Comparison of ENCODE assay signal across 17 cellular contexts in genomic region chrX:69314436-69315348, GRCh38.
DNase-seq lines count a peak whose midpoint lies in the region; ATAC-seq and TF ChIP-seq lines count a peak whose summit lies in the region.
"Had no signal": no experiment of that assay in that cellular context is flagged by ENCODE, and none has a peak within 500 bp of the region (broad histone marks: within the 10 kb centered on the region; RNA-seq: fewer than 3 reads in every experiment).

No MANE protein-coding gene starts in this region.

- H3K36me3 ChIP-seq in left ventricle myocardium inferior, result no peaks in the 10 kb centered on the region
- no peaks in the 10 kb centered on the region for H3K36me3 ChIP-seq in left lung
- H3K36me3 ChIP-seq: gastrocnemius medialis, SJSA1 had no signal

- H3K4me1 ChIP-seq in left ventricle myocardium inferior (no peaks in the 10 kb centered on the region), left lung (no peaks in the 10 kb centered on the region)
- H3K4me1 ChIP-seq: gastrocnemius medialis, SJSA1 had no signal

- H3K9me3 Mint-ChIP-seq in WTC11, result no peaks in the 10 kb centered on the region
- H3K9me3 Mint-ChIP-seq in activated T-helper 17 cell treated with anti-CD3 and anti-CD28 coated beads, Interleukin-2, amount 50 U/mL, for 72 hours, result no peaks in the 10 kb centered on the region
- H3K9me3 Mint-ChIP-seq: activated CD4-positive, alpha-beta T cell treated with anti-CD3 and anti-CD28 coated beads, Interleukin-2, amount 10 ng/mL, durations not matched to agents 7 days and 5 days; activated naive CD4-positive, alpha-beta T cell treated with anti-CD3 and anti-CD28 coated beads, Interleukin-2, amount 50 U/mL, for 24 hours; neural crest cell had no signal

- H3K27ac Mint-ChIP-seq in WTC11, result no peak overlapping the region
- no peak overlapping the region for H3K27ac Mint-ChIP-seq in activated T-helper 17 cell treated with anti-CD3 and anti-CD28 coated beads, Interleukin-2, amount 50 U/mL, for 72 hours
- H3K27ac Mint-ChIP-seq: activated CD4-positive, alpha-beta T cell treated with anti-CD3 and anti-CD28 coated beads, Interleukin-2, amount 10 ng/mL, durations not matched to agents 7 days and 5 days; activated naive CD4-positive, alpha-beta T cell treated with anti-CD3 and anti-CD28 coated beads, Interleukin-2, amount 50 U/mL, for 24 hours; immature natural killer cell had no signal

- H3K27me3 ChIP-seq in left ventricle myocardium inferior (ENCODE audit: low read depth) (no peaks in the 10 kb centered on the region), left lung (peaks cover 0 to 6% of the 10 kb centered on the region in 2 donors)
- H3K27me3 ChIP-seq: gastrocnemius medialis, SJSA1 had no signal

- no peaks in the 10 kb centered on the region for H3K36me3 Mint-ChIP-seq in WTC11
- H3K36me3 Mint-ChIP-seq in activated T-helper 17 cell treated with anti-CD3 and anti-CD28 coated beads, Interleukin-2, amount 50 U/mL, for 72 hours (ENCODE audit: low read depth), result no peaks in the 10 kb centered on the region
- H3K36me3 Mint-ChIP-seq: activated naive CD4-positive, alpha-beta T cell treated with anti-CD3 and anti-CD28 coated beads, Interleukin-2, amount 50 U/mL, for 24 hours; immature natural killer cell had no signal

- peak; percentile 56 for ATAC-seq in Right ventricle myocardium inferior
- ATAC-seq in WTC11, result peak; percentile 37
- peak; percentile 40 for ATAC-seq in left lung
- no peak for ATAC-seq in activated T-helper 17 cell treated with anti-CD3 and anti-CD28 coated beads, Interleukin-2, amount 50 U/mL, for 72 hours (replicated peaks)
- ATAC-seq: gastrocnemius medialis had no signal

- no peaks in the 10 kb centered on the region for H3K9me3 ChIP-seq in left ventricle myocardium inferior (replicated peaks)
- H3K9me3 ChIP-seq in left lung, result no peaks in the 10 kb centered on the region
- H3K9me3 ChIP-seq: gastrocnemius medialis, SJSA1 had no signal

- TF ChIP-seq CTCF in left ventricle myocardium inferior (IDR thresholded peaks at IDR 0.05; ENCODE audit: borderline replicate concordance) (no peak), WTC11 (IDR thresholded peaks at IDR 0.05) (no peak), left lung (IDR thresholded peaks at IDR 0.05) (no peak)

- no peak overlapping the region for H3K4me3 ChIP-seq in left ventricle myocardium inferior
- no peak overlapping the region for H3K4me3 ChIP-seq in left lung
- H3K4me3 ChIP-seq: gastrocnemius medialis, SJSA1 had no signal

- DNase-seq in Right ventricle myocardium inferior (ENCODE audit: missing footprints), result no peak
- no peak for DNase-seq in left ventricle myocardium inferior
- DNase-seq in WTC11 (ENCODE audit: low spot score), result no peak
- DNase-seq in left lung, result no peak
- DNase-seq in AG20443 (ENCODE audit: low spot score), result no peak
- no peak for DNase-seq in activated T-cell treated with anti-CD3 and anti-CD28 coated beads, Interleukin-2, amount 50 U/mL, for 1 hour
- DNase-seq in NK-92 treated with Interleukin-12 subunit alpha and Interleukin-12 subunit beta, amount 100 ng/mL, for 24 hours (lab: John Stamatoyannopoulos, UW), result no peak
- DNase-seq: activated CD4-positive, alpha-beta T cell treated with anti-CD3 and anti-CD28 coated beads, Interleukin-2, amount 10 ng/mL, durations not matched to agents 7 days and 5 days; gastrocnemius medialis; HCEC 1CT; immature natural killer cell; NCI-H2029 treated with DMSO at 0.1 percent for 48 hours; retina had no signal

- intact Hi-C loops in Right ventricle myocardium inferior (cut with DNase I) (no loop called here), left ventricle myocardium inferior (cut with micrococcal nuclease) (no loop called here), left lung (cut with DNase I) (no loop called here)

- no peak overlapping the region for H3K4me3 Mint-ChIP-seq in WTC11
- H3K4me3 Mint-ChIP-seq in activated T-helper 17 cell treated with anti-CD3 and anti-CD28 coated beads, Interleukin-2, amount 50 U/mL, for 72 hours, result no peak overlapping the region
- H3K4me3 Mint-ChIP-seq: activated CD4-positive, alpha-beta T cell treated with anti-CD3 and anti-CD28 coated beads, Interleukin-2, amount 10 ng/mL, durations not matched to agents 7 days and 5 days; activated naive CD4-positive, alpha-beta T cell treated with anti-CD3 and anti-CD28 coated beads, Interleukin-2, amount 50 U/mL, for 24 hours; immature natural killer cell; neural crest cell had no signal

- POLR2A ChIA-PET in WTC11 (lab: Charles Lee), result no interaction called here

- H3K27me3 Mint-ChIP-seq in WTC11 (ENCODE audit: low read depth), result peaks cover 18% of the 10 kb centered on the region
- no peaks in the 10 kb centered on the region for H3K27me3 Mint-ChIP-seq in activated T-helper 17 cell treated with anti-CD3 and anti-CD28 coated beads, Interleukin-2, amount 50 U/mL, for 72 hours
- H3K27me3 Mint-ChIP-seq: activated naive CD4-positive, alpha-beta T cell treated with anti-CD3 and anti-CD28 coated beads, Interleukin-2, amount 50 U/mL, for 24 hours had no signal

- peaks cover 49% of the 10 kb centered on the region for H3K4me1 Mint-ChIP-seq in WTC11
- no peaks in the 10 kb centered on the region for H3K4me1 Mint-ChIP-seq in activated T-helper 17 cell treated with anti-CD3 and anti-CD28 coated beads, Interleukin-2, amount 50 U/mL, for 72 hours
- H3K4me1 Mint-ChIP-seq: activated CD4-positive, alpha-beta T cell treated with anti-CD3 and anti-CD28 coated beads, Interleukin-2, amount 10 ng/mL, durations not matched to agents 7 days and 5 days; activated naive CD4-positive, alpha-beta T cell treated with anti-CD3 and anti-CD28 coated beads, Interleukin-2, amount 50 U/mL, for 24 hours; immature natural killer cell had no signal

- no peak overlapping the region for H3K27ac ChIP-seq in left ventricle myocardium inferior (replicated peaks)
- no peak overlapping the region for H3K27ac ChIP-seq in left lung
- H3K27ac ChIP-seq: gastrocnemius medialis, SJSA1 had no signal

- CTCF ChIA-PET in WTC11 (lab: Charles Lee), result interaction anchor here (0.9 to 2.3 kb wide), 2 partner anchors 73 to 507 kb away, joined by 3 to 12 read pairs; no protein-coding TSS in a partner anchor

TF ChIP-seq in WTC11, 78 proteins besides CTCF, POLR2A, EP300 and RAD21 (continues in another document):
- TF ChIP-seq ETV6 (CRISPR knock-in tag; IDR thresholded peaks at IDR 0.05) (no peak), ZMAT4 (CRISPR knock-in tag; IDR thresholded peaks at IDR 0.05) (no peak), PRRX2 (CRISPR knock-in tag; IDR thresholded peaks at IDR 0.05) (no peak), RORB (CRISPR knock-in tag; IDR thresholded peaks at IDR 0.05) (no peak), CREB1 (CRISPR knock-in tag; IDR thresholded peaks at IDR 0.05) (no peak), CDX4 (CRISPR knock-in tag; IDR thresholded peaks at IDR 0.05; ENCODE audit: borderline replicate concordance) (no peak), ZNF317 (CRISPR knock-in tag; IDR thresholded peaks at IDR 0.05; ENCODE audit: borderline replicate concordance, low read depth) (no peak), HMGXB4 (CRISPR knock-in tag; IDR thresholded peaks at IDR 0.05) (no peak), ZSCAN18 (CRISPR knock-in tag; IDR thresholded peaks at IDR 0.05) (no peak), ZNF671 (CRISPR knock-in tag; IDR thresholded peaks at IDR 0.05) (no peak)
- TF ChIP-seq, protein P1, sequence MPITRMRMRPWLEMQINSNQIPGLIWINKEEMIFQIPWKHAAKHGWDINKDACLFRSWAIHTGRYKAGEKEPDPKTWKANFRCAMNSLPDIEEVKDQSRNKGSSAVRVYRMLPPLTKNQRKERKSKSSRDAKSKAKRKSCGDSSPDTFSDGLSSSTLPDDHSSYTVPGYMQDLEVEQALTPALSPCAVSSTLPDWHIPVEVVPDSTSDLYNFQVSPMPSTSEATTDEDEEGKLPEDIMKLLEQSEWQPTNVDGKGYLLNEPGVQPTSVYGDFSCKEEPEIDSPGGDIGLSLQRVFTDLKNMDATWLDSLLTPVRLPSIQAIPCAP (CRISPR knock-in tag; IDR thresholded peaks at IDR 0.05), result no peak
